In the genomic region with DNA sequence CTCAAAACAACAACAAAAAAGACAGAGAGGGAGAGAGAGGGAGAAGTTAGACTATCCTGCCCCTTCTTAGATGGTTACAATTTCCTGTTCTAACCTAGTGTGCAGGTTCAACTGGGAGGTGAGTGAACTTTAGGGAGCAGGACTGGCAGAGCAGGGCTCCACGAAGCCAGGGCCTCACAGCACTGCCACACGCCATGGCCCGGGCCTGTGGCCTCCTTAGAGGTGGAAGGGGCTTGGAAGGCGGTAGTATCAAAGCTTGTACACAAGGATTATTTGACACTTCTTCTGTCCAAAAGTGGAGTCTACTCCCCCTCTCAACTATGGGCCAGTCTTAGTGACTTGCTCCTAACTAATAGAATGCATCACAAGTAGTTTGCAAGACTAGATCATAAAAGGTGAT, we compare ENCODE assay signal across 14 cellular contexts.
A peak's percentile ranks its signal among the peaks of the same experiment; 100 is the strongest.
DNase-seq lines count a peak whose midpoint lies in the region; ATAC-seq and TF ChIP-seq lines count a peak whose summit lies in the region.
"Had no signal": no experiment of that assay in that cellular context is flagged by ENCODE, and none has a peak within 500 bp of the region (broad histone marks: within the 10 kb centered on the region; RNA-seq: fewer than 3 reads in every experiment).

No MANE protein-coding gene starts in this region.

- DNase-seq in esophagus muscularis mucosa (ENCODE audit: extremely low spot score) (peak; percentile 91), islet precursor cell (peak; percentile 18), sciatic nerve (ENCODE audit: low spot score) (peak; percentile 15), amygdala (lab: John Stamatoyannopoulos, UW) (no peak)
- DNase-seq: 8988T; ACHN; Caco-2; Calu3; CD4-positive, alpha-beta T cell; CD8-positive, alpha-beta T cell; DMS79 treated with DMSO at 0.1 percent for 48 hours; GF-D8 had no signal

- peaks cover 0 to 6% (median 0%) of the 10 kb centered on the region in 4 donors for H3K9me3 ChIP-seq in esophagus muscularis mucosa
- H3K9me3 ChIP-seq: Caco-2 had no signal

- no peak for TF ChIP-seq CTCF in esophagus muscularis mucosa (IDR thresholded peaks at IDR 0.05)

- no peak overlapping the region for H3K27ac ChIP-seq in esophagus muscularis mucosa (replicated peaks in 1 of 4)
- H3K27ac ChIP-seq: BLaER1 treated with 17β-estradiol and CSF1 and Interleukin-3, amounts not matched to agents 10 nM and 100 nM had no signal

- no peak overlapping the region for H3K4me3 ChIP-seq in esophagus muscularis mucosa
- H3K4me3 ChIP-seq: BLaER1 treated with 17β-estradiol and CSF1 and Interleukin-3, amounts not matched to agents 10 nM and 100 nM had no signal

- intact Hi-C loops in esophagus muscularis mucosa (cut with DNase I) = no loop called here
- intact Hi-C loops in sciatic nerve (cut with DNase I) = no loop called here

- TF ChIP-seq EP300 in esophagus muscularis mucosa (IDR thresholded peaks at IDR 0.05) = no peak

- WGBS in esophagus muscularis mucosa = 98% methylated on average over 4 of the region's 4 CpGs

- H3K27me3 ChIP-seq in esophagus muscularis mucosa = no peaks in the 10 kb centered on the region
- H3K27me3 ChIP-seq: BLaER1 treated with 17β-estradiol and CSF1 and Interleukin-3, amounts not matched to agents 10 nM and 100 nM had no signal

- no peaks in the 10 kb centered on the region for H3K36me3 ChIP-seq in esophagus muscularis mucosa
- H3K36me3 ChIP-seq: BLaER1 treated with 17β-estradiol and CSF1 and Interleukin-3, amounts not matched to agents 10 nM and 100 nM had no signal

- H3K4me1 ChIP-seq in esophagus muscularis mucosa = no peaks in the 10 kb centered on the region
- H3K4me1 ChIP-seq: Caco-2 had no signal

- TF ChIP-seq POLR2A in esophagus muscularis mucosa (IDR thresholded peaks at IDR 0.05; ENCODE audit: low read depth) = no peak

- ATAC-seq in sciatic nerve = no peak
- ATAC-seq in GM19351 (IDR thresholded peaks at IDR 0.05; ENCODE audit: unreplicated experiment) = no peak
- ATAC-seq: CD8-positive, alpha-beta T cell had no signal

Comparison
In these comparisons a context has a peak if more than half of its experiments do, and no peak if none do; other contexts are left out.
1. DNase-seq: peak in esophagus muscularis mucosa (single experiment), islet precursor cell (single experiment) and sciatic nerve (single experiment); none in amygdala (0 of 56).